8 cellular contexts compared by ENCODE assay signal in genomic region chr5:73564644-73565165, GRCh38. TPM values are rescaled to one million over a fixed set of nuclear protein-coding genes. Genes with fewer than 3 reads are reported as not detected.
A peak's percentile ranks its signal among the peaks of the same experiment; 100 is the strongest.
DNase-seq lines count a peak whose midpoint lies in the region; ATAC-seq, FAIRE-seq and TF ChIP-seq lines count a peak whose summit lies in the region.

No MANE protein-coding gene starts in this region.

- H3K9me3 Mint-ChIP-seq in T-helper 2 cell treated with Interferon-gamma antibody and Interleukin-4, amounts not matched to agents 5 μg/mL and 100 μg/mL, for 36 hours = no peaks in the 10 kb centered on the region
- no peaks in the 10 kb centered on the region for H3K9me3 Mint-ChIP-seq in nephron

- H3K4me3 ChIP-seq in endothelial cell of umbilical vein (replicated peaks in 1 of 3; ENCODE audit: insufficient read depth in 1 of 3, low read depth in 1 of 3, low read length in 3 of 3) = peak overlapping the region; percentile 71 to 92 (median 84)

- dilution Hi-C loops in endothelial cell of umbilical vein (cut with MboI; ENCODE audit: extremely low pct_ligation_motif_present, low sequenced_read_pairs) = no loop called here

- H4K20me1 ChIP-seq in endothelial cell of umbilical vein (replicated peaks; ENCODE audit: control insufficient read depth, extremely low read depth, insufficient read depth, low read length) = no peaks in the 10 kb centered on the region

- no peak for FAIRE-seq in endothelial cell of umbilical vein (lab: Jason Lieb, UNC)

- intact Hi-C loops in endothelial cell of umbilical vein (cut with micrococcal nuclease) = loop anchor here (1.0 to 2.0 kb wide), 2 partner anchors 20 to 45 kb away; no protein-coding TSS in a partner anchor

- peaks cover 23% of the 10 kb centered on the region for H3K36me3 Mint-ChIP-seq in T-helper 2 cell treated with Interferon-gamma antibody and Interleukin-4, amounts not matched to agents 5 μg/mL and 100 μg/mL, for 36 hours (ENCODE audit: low read depth)
- H3K36me3 Mint-ChIP-seq in nephron (ENCODE audit: low read depth) = peaks cover 17% of the 10 kb centered on the region

- peak; percentile 21 for DNase-seq in EH (ENCODE audit: low read depth)
- no peak for DNase-seq in T-helper 2 cell treated with Interferon-gamma antibody and Interleukin-4, amounts not matched to agents 5 μg/mL and 100 μg/mL, for 36 hours (ENCODE audit: low spot score)
- no peak for DNase-seq in endothelial cell of umbilical vein (ENCODE audit: low read depth, low spot score)
- DNase-seq in NCI-H2196 treated with DMSO at 0.1 percent for 48 hours (lab: John Stamatoyannopoulos, UW; ENCODE audit: unreplicated experiment) = no peak
- DNase-seq in NK-92 (lab: John Stamatoyannopoulos, UW; ENCODE audit: unreplicated experiment) = no peak

- no peaks in the 10 kb centered on the region for H3K9me1 ChIP-seq in endothelial cell of umbilical vein (replicated peaks; ENCODE audit: control insufficient read depth, extremely low read depth, insufficient read depth, low read length)

- H3K9me3 ChIP-seq in endothelial cell of umbilical vein (replicated peaks; ENCODE audit: control insufficient read depth, insufficient read depth, low read length) = no peaks in the 10 kb centered on the region

- TF ChIP-seq POLR2A in endothelial cell of umbilical vein (IDR thresholded peaks at IDR 0.05; ENCODE audit: low read depth, low read length) = no peak

- H3K27me3 Mint-ChIP-seq in T-helper 2 cell treated with Interferon-gamma antibody and Interleukin-4, amounts not matched to agents 5 μg/mL and 100 μg/mL, for 36 hours (ENCODE audit: low read depth) = no peaks in the 10 kb centered on the region
- no peaks in the 10 kb centered on the region for H3K27me3 Mint-ChIP-seq in nephron (ENCODE audit: low read depth)

- peak overlapping the region; percentile 63 for H2AFZ ChIP-seq in endothelial cell of umbilical vein (ENCODE audit: low read depth, low read length)

- TF ChIP-seq CTCF in endothelial cell of umbilical vein (IDR thresholded peaks at IDR 0.05; ENCODE audit: extremely low read depth in 1 of 2, insufficient read depth in 1 of 2, low read depth in 1 of 2, low read length in 2 of 2) (no peak), nephron (IDR thresholded peaks at IDR 0.05; ENCODE audit: unreplicated experiment in 3 of 3) (no peak)

- peak overlapping the region; percentile 89 for H3K4me2 ChIP-seq in endothelial cell of umbilical vein (ENCODE audit: insufficient read depth, low read length)

- POLR2A ChIA-PET in endothelial cell of umbilical vein (lab: Charles Lee) = no interaction called here

- H3K79me2 ChIP-seq in endothelial cell of umbilical vein (ENCODE audit: control insufficient read depth, insufficient read depth, low read length) = peaks cover 33% of the 10 kb centered on the region

- ATAC-seq in HG02759 (IDR thresholded peaks at IDR 0.05; ENCODE audit: unreplicated experiment) (peak; percentile 2), HG03280 (IDR thresholded peaks at IDR 0.05; ENCODE audit: unreplicated experiment) (no peak)

- H3K27ac Mint-ChIP-seq in T-helper 2 cell treated with Interferon-gamma antibody and Interleukin-4, amounts not matched to agents 5 μg/mL and 100 μg/mL, for 36 hours = peak overlapping the region; percentile 99
- H3K27ac Mint-ChIP-seq in nephron = peak overlapping the region; percentile 95 to 99 (median 99)

- CTCF ChIA-PET in endothelial cell of umbilical vein (lab: Charles Lee) = interaction anchor here (0.9 to 1.6 kb wide), 4 partner anchors 22 to 228 kb away, joined by 3 to 4 read pairs (median 4); no protein-coding TSS in a partner anchor

- H3K27me3 ChIP-seq in endothelial cell of umbilical vein (ENCODE audit: control insufficient read depth in 2 of 2, insufficient read depth in 2 of 2, low read length in 2 of 2) = no peaks in the 10 kb centered on the region

- H3K4me3 Mint-ChIP-seq in T-helper 2 cell treated with Interferon-gamma antibody and Interleukin-4, amounts not matched to agents 5 μg/mL and 100 μg/mL, for 36 hours = peak overlapping the region; percentile 98
- H3K4me3 Mint-ChIP-seq in nephron = peak overlapping the region; percentile 97

- H3K27ac ChIP-seq in endothelial cell of umbilical vein (ENCODE audit: insufficient read depth, low read depth, low read length) = peak overlapping the region; percentile 59

- peaks cover 29% of the 10 kb centered on the region for H3K4me1 Mint-ChIP-seq in T-helper 2 cell treated with Interferon-gamma antibody and Interleukin-4, amounts not matched to agents 5 μg/mL and 100 μg/mL, for 36 hours (ENCODE audit: low read depth)
- H3K4me1 Mint-ChIP-seq in nephron = peaks cover 33% of the 10 kb centered on the region

- peak overlapping the region; percentile 81 for H3K9ac ChIP-seq in endothelial cell of umbilical vein (replicated peaks; ENCODE audit: extremely low read depth, insufficient read depth, low read length)

- no peaks in the 10 kb centered on the region for H3K36me3 ChIP-seq in endothelial cell of umbilical vein (ENCODE audit: control insufficient read depth in 2 of 2, extremely low read depth in 1 of 2, insufficient read depth in 2 of 2, low read length in 2 of 2)

- peaks cover 18% of the 10 kb centered on the region for H3K4me1 ChIP-seq in endothelial cell of umbilical vein (ENCODE audit: control insufficient read depth, extremely low read depth, insufficient read depth, low read length)

- no TSS peak for BruUV-seq in endothelial cell of umbilical vein (replicated peaks; lab: Mats Ljungman, UMichigan)

TF ChIP-seq in endothelial cell of umbilical vein, 7 proteins besides CTCF, POLR2A, EP300 and RAD21:
- TF ChIP-seq EZH2 (IDR thresholded peaks at IDR 0.05; ENCODE audit: borderline replicate concordance, low read depth, low read length, severe bottlenecking) (no peak), GATA2 (IDR thresholded peaks at IDR 0.05; ENCODE audit: insufficient read depth, insufficient read length, low read depth, low read length) (no peak), MYC (IDR thresholded peaks at IDR 0.05; ENCODE audit: low read depth, low read length) (no peak)

RNA-seq across cellular contexts. Expression of gene ANKRA2, which starts 0.7 kb away (rescaled TPM):
- 17.2 and 19.5 TPM in 2 replicates for total RNA-seq in endothelial cell of umbilical vein
- polyA plus RNA-seq in endothelial cell of umbilical vein = 8.5 and 8.6 TPM in 2 replicates
- polyA plus RNA-seq in endothelial cell of umbilical vein (2011; cell fraction: cytosol; rRNA removed) = 7.4 and 9.9 TPM in 2 replicates
- 36.7 and 51.9 TPM in 2 replicates for polyA plus RNA-seq in endothelial cell of umbilical vein (2011; cell fraction: nucleus; rRNA removed)
- 12.8 and 14.6 TPM in 2 replicates for polyA plus RNA-seq in endothelial cell of umbilical vein (2012)
- 5.5 and 8.7 TPM in 2 replicates for polyA minus RNA-seq in endothelial cell of umbilical vein
- 2.2 TPM for polyA minus RNA-seq in endothelial cell of umbilical vein (2011; cell fraction: cytosol; rRNA and poly(A)+ RNA removed)
- 23.5 and 36.0 TPM in 2 replicates for polyA minus RNA-seq in endothelial cell of umbilical vein (2011; cell fraction: nucleus; rRNA and poly(A)+ RNA removed)

RNA-seq across cellular contexts. Expression of gene UTP15, which starts 0.8 kb away (rescaled TPM):
- 24.8 and 25.2 TPM in 2 replicates for total RNA-seq in endothelial cell of umbilical vein
- polyA plus RNA-seq in endothelial cell of umbilical vein = 9.2 and 11.7 TPM in 2 replicates
- 5.8 and 6.3 TPM in 2 replicates for polyA plus RNA-seq in endothelial cell of umbilical vein (2011; cell fraction: cytosol; rRNA removed)
- 46.5 and 50.0 TPM in 2 replicates for polyA plus RNA-seq in endothelial cell of umbilical vein (2011; cell fraction: nucleus; rRNA removed)
- 12.1 and 24.0 TPM in 2 replicates for polyA plus RNA-seq in endothelial cell of umbilical vein (2012)
- 14.9 and 27.4 TPM in 2 replicates for polyA minus RNA-seq in endothelial cell of umbilical vein
- polyA minus RNA-seq in endothelial cell of umbilical vein (2011; cell fraction: cytosol; rRNA and poly(A)+ RNA removed) = 13.0 TPM
- 30.1 and 44.0 TPM in 2 replicates for polyA minus RNA-seq in endothelial cell of umbilical vein (2011; cell fraction: nucleus; rRNA and poly(A)+ RNA removed)
